Comparison of ENCODE assay signal across 35 cellular contexts in the genomic region with DNA sequence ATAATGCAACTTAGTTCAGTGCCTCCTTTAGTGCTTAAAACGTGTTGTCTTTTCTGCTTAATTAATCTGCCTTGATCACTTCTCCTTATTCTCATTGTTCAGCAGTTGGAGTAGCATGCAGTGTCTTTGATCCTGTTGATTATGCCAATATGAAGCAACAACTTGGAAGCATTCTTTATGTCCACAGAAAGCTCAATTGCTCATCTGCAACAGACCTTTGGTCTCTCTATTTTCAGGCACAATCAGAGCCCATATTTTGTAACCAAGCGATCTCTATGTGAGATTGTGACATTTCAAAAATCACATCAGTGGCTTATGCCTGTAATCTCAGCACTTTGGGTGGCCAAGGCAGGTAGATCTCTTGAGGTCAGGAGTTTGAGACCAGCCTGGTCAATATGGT.
"Had no signal": no experiment of that assay in that cellular context is flagged by ENCODE, and none has a peak within 500 bp of the region (broad histone marks: within the 10 kb centered on the region; RNA-seq: fewer than 3 reads in every experiment).

No MANE protein-coding gene starts in this region.

- DNase-seq: activated effector memory CD4-positive, alpha-beta T cell treated with anti-CD3 and anti-CD28 coated beads, Interleukin-2, amount 50 U/mL, for 16 hours; activated effector memory CD4-positive, alpha-beta T cell treated with Interleukin-2 at 50 U/mL for 16 hours; activated gamma-delta T cell; activated gamma-delta T cell treated with Interleukin-2 at 50 U/mL for 16 hours; activated naive CD4-positive, alpha-beta T cell; activated naive CD4-positive, alpha-beta T cell treated with anti-CD3 and anti-CD28 coated beads for 36 hours; activated naive CD4-positive, alpha-beta T cell treated with anti-CD3 and anti-CD28 coated beads, Interleukin-2, amount 10 ng/mL, durations not matched to agents 7 days and 5 days; activated naive CD4-positive, alpha-beta T cell treated with anti-CD3 and anti-CD28 coated beads, Interleukin-2, amount 50 U/mL, for 16 hours; activated naive CD4-positive, alpha-beta T cell treated with Interleukin-2 at 50 U/mL for 16 hours; activated naive CD8-positive, alpha-beta T cell treated with anti-CD3 and anti-CD28 coated beads for 36 hours; activated naive CD8-positive, alpha-beta T cell treated with anti-CD3 and anti-CD28 coated beads, Interleukin-2, amount 10 ng/mL, durations not matched to agents 7 days and 5 days; activated naive CD8-positive, alpha-beta T cell treated with anti-CD3 and anti-CD28 coated beads, Interleukin-2, amount 50 U/mL, for 24 hours; activated T-cell treated with anti-CD3 and anti-CD28 coated beads for 4 hours; activated T-cell treated with anti-CD3 and anti-CD28 coated beads, Interleukin-2, amount 50 U/mL, for 1 hour; activated T-cell treated with anti-CD3 and anti-CD28 coated beads, Interleukin-2, amount 50 U/mL, for 24 hours; activated T-cell treated with anti-CD3 and anti-CD28 coated beads, Interleukin-2, amount 50 U/mL, for 4 hours; activated T-cell treated with anti-CD3 and anti-CD28 coated beads, Interleukin-2, amount 50 U/mL, for 48 hours; activated T-cell treated with anti-CD3 and anti-CD28 coated beads, Interleukin-2, amount 50 U/mL, for 72 hours; adrenal gland; amniotic stem cell; amygdala; anterior cingulate cortex; aorta; body of pancreas; brain microvascular endothelial cell; caudate nucleus; central memory CD4-positive, alpha-beta T cell; cerebellar nuclear complex had no signal

- H3K36me3 ChIP-seq: adrenal gland, ascending aorta, brain microvascular endothelial cell, breast epithelium, cardiac muscle cell had no signal

- ATAC-seq: activated naive CD4-positive, alpha-beta T cell treated with anti-CD3 and anti-CD28 coated beads, Interleukin-2, amount 50 U/mL, for 72 hours; activated naive CD8-positive, alpha-beta T cell treated with anti-CD3 and anti-CD28 coated beads, Interleukin-2, amount 50 U/mL, for 24 hours; activated T-cell treated with anti-CD3 and anti-CD28 coated beads, Interleukin-2, amount 50 U/mL, for 4 hours; activated T-cell treated with anti-CD3 and anti-CD28 coated beads, Interleukin-2, amount 50 U/mL, for 72 hours; activated T-helper 17 cell treated with anti-CD3 and anti-CD28 coated beads, Interleukin-2, amount 50 U/mL, for 72 hours; body of pancreas had no signal

- H3K27ac ChIP-seq: adrenal gland, ascending aorta, body of pancreas, brain microvascular endothelial cell, breast epithelium, cardiac muscle cell had no signal

- FAIRE-seq: astrocyte, bronchial epithelial cell had no signal

- H3K4me3 ChIP-seq: adrenal gland, ascending aorta, body of pancreas, breast epithelium, cardiac muscle cell had no signal

- H3K9me3 ChIP-seq: adrenal gland, ascending aorta, body of pancreas, breast epithelium had no signal

- H3K27me3 ChIP-seq: adrenal gland, ascending aorta, body of pancreas, brain microvascular endothelial cell, breast epithelium, cardiac muscle cell had no signal

- H3K4me1 ChIP-seq: adrenal gland, ascending aorta, body of pancreas, breast epithelium had no signal
